In genomic region chrY:19574939-19575338, GRCh38 we compare ENCODE assay signal across 20 cellular contexts.
DNase-seq lines count a peak whose midpoint lies in the region; ATAC-seq and TF ChIP-seq lines count a peak whose summit lies in the region.
"Had no signal": no experiment of that assay in that cellular context is flagged by ENCODE, and none has a peak within 500 bp of the region (broad histone marks: within the 10 kb centered on the region; RNA-seq: fewer than 3 reads in every experiment).

No MANE protein-coding gene starts in this region.

- CTCF ChIA-PET in activated naive CD4-positive, alpha-beta T cell treated with anti-CD3 and anti-CD28 coated beads for 36 hours (lab: Charles Lee) = no interaction called here
- CTCF ChIA-PET in SK-N-SH (lab: Yijun Ruan, JAX) = no interaction called here

- peaks cover 58% of the 10 kb centered on the region for H3K4me1 Mint-ChIP-seq in activated naive CD4-positive, alpha-beta T cell treated with anti-CD3 and anti-CD28 coated beads for 36 hours (ENCODE audit: low read depth)

- H3K27me3 Mint-ChIP-seq in activated naive CD4-positive, alpha-beta T cell treated with anti-CD3 and anti-CD28 coated beads for 36 hours (ENCODE audit: low read depth) = no peaks in the 10 kb centered on the region

- H3K4me3 ChIP-seq in smooth muscle cell = no peak overlapping the region
- no peak overlapping the region for H3K4me3 ChIP-seq in SK-N-SH (ENCODE audit: low read depth in 2 of 2, low read length in 1 of 2)
- H3K4me3 ChIP-seq: BLaER1 treated with 17β-estradiol and CSF1 and Interleukin-3, amounts not matched to agents 10 nM and 100 nM; MG63; Peyer's patch had no signal

- no peak for TF ChIP-seq EP300 in SK-N-SH (IDR thresholded peaks at IDR 0.05; ENCODE audit: borderline replicate concordance in 1 of 2, low read depth in 1 of 2, low read length in 1 of 2)

- H2AFZ ChIP-seq in smooth muscle cell (ENCODE audit: low read depth) (no peak overlapping the region), SK-N-SH (ENCODE audit: low read depth) (no peak overlapping the region)

- ATAC-seq in HG02610 (IDR thresholded peaks at IDR 0.05; ENCODE audit: unreplicated experiment) (peak; percentile 56), HG03457 (IDR thresholded peaks at IDR 0.05; ENCODE audit: unreplicated experiment) (peak; percentile 36), HG03025 (IDR thresholded peaks at IDR 0.05; ENCODE audit: low FRiP score, unreplicated experiment) (no peak)
- peak; percentile 20 for ATAC-seq in stimulated activated naive CD8-positive, alpha-beta T cell treated with anti-CD3 and anti-CD28 coated beads, Interleukin-15, Interleukin-2, amounts not matched to agents 100 U/mL and 50 U/mL, for 24 hours

- intact Hi-C loops in activated naive CD4-positive, alpha-beta T cell treated with anti-CD3 and anti-CD28 coated beads for 36 hours (cut with micrococcal nuclease) = no loop called here

- H3K36me3 Mint-ChIP-seq in activated naive CD4-positive, alpha-beta T cell treated with anti-CD3 and anti-CD28 coated beads for 36 hours (ENCODE audit: low read depth) = peaks cover 17% of the 10 kb centered on the region

- H3K9ac ChIP-seq in smooth muscle cell (ENCODE audit: low read depth) (no peak overlapping the region), SK-N-SH (no peak overlapping the region)
- H3K9ac ChIP-seq: BLaER1 treated with 17β-estradiol and CSF1 and Interleukin-3, amounts not matched to agents 10 nM and 100 nM; KMS-11 had no signal

- DNase-seq in activated naive CD4-positive, alpha-beta T cell treated with anti-CD3 and anti-CD28 coated beads for 36 hours = no peak
- no peak for DNase-seq in activated naive CD4-positive, alpha-beta T cell treated with Interleukin-2 at 50 U/mL for 16 hours
- no peak for DNase-seq in stimulated activated naive CD8-positive, alpha-beta T cell treated with anti-CD3 and anti-CD28 coated beads, Interleukin-15, Interleukin-2, amounts not matched to agents 100 U/mL and 50 U/mL, for 24 hours
- DNase-seq in smooth muscle cell (lab: John Stamatoyannopoulos, UW; ENCODE audit: unreplicated experiment) (no peak), SK-N-SH (no peak)
- DNase-seq: DMS 273 treated with DMSO at 0.1 percent for 48 hours, HCEC 1CT, MG63, NCI-H1105, NCI-H1930, NCI-H2171, NCI-H446 treated with DMSO at 0.1 percent for 48 hours, NCI-H774, Peyer's patch, SHP77 had no signal

- H3F3A ChIP-seq in smooth muscle cell (ENCODE audit: low read depth) (no peaks in the 10 kb centered on the region), SK-N-SH (replicated peaks; ENCODE audit: insufficient read depth) (no peaks in the 10 kb centered on the region)

- H3K4me3 Mint-ChIP-seq in activated naive CD4-positive, alpha-beta T cell treated with anti-CD3 and anti-CD28 coated beads for 36 hours = no peak overlapping the region

- H3K4me1 ChIP-seq in smooth muscle cell (ENCODE audit: low read depth) (no peaks in the 10 kb centered on the region), SK-N-SH (ENCODE audit: control insufficient read depth in 1 of 2, insufficient read depth in 2 of 2, low read depth in 1 of 2, low read length in 1 of 2) (no peaks in the 10 kb centered on the region)
- H3K4me1 ChIP-seq: BLaER1 treated with 17β-estradiol and CSF1 and Interleukin-3, amounts not matched to agents 10 nM and 100 nM; Peyer's patch had no signal

- no peaks in the 10 kb centered on the region for H4K20me1 ChIP-seq in smooth muscle cell (ENCODE audit: low read depth)
- no peaks in the 10 kb centered on the region for H4K20me1 ChIP-seq in SK-N-SH (ENCODE audit: insufficient read depth)
- H4K20me1 ChIP-seq: BLaER1 treated with 17β-estradiol and CSF1 and Interleukin-3, amounts not matched to agents 10 nM and 100 nM had no signal

- H3K4me2 ChIP-seq in smooth muscle cell (no peak overlapping the region), SK-N-SH (no peak overlapping the region)
- H3K4me2 ChIP-seq: BLaER1 treated with 17β-estradiol and CSF1 and Interleukin-3, amounts not matched to agents 10 nM and 100 nM; KMS-11 had no signal

- no peaks in the 10 kb centered on the region for H3K9me3 Mint-ChIP-seq in activated naive CD4-positive, alpha-beta T cell treated with anti-CD3 and anti-CD28 coated beads for 36 hours

- no peaks in the 10 kb centered on the region for H3K9me3 ChIP-seq in smooth muscle cell (replicated peaks; ENCODE audit: low read depth)
- H3K9me3 ChIP-seq in SK-N-SH = no peaks in the 10 kb centered on the region
- H3K9me3 ChIP-seq: BLaER1 treated with 17β-estradiol and CSF1 and Interleukin-3, amounts not matched to agents 10 nM and 100 nM; MG63; Peyer's patch had no signal

- H3K79me2 ChIP-seq in smooth muscle cell (ENCODE audit: low read depth) (no peaks in the 10 kb centered on the region), SK-N-SH (ENCODE audit: insufficient read depth) (no peaks in the 10 kb centered on the region)

- TF ChIP-seq CTCF in smooth muscle cell (IDR thresholded peaks at IDR 0.05; ENCODE audit: borderline replicate concordance, insufficient read depth, poor library complexity, severe bottlenecking) (no peak), SK-N-SH (IDR thresholded peaks at IDR 0.05) (no peak)

- H3K9me2 ChIP-seq in SK-N-SH = no peaks in the 10 kb centered on the region

- H3K36me3 ChIP-seq in smooth muscle cell (ENCODE audit: low read depth) (no peaks in the 10 kb centered on the region), SK-N-SH (replicated peaks in 1 of 2; ENCODE audit: control insufficient read depth in 1 of 2, insufficient read depth in 2 of 2, low read length in 1 of 2) (no peaks in the 10 kb centered on the region)
- H3K36me3 ChIP-seq: BLaER1 treated with 17β-estradiol and CSF1 and Interleukin-3, amounts not matched to agents 10 nM and 100 nM; Peyer's patch had no signal

- no peaks in the 10 kb centered on the region for H3K27me3 ChIP-seq in smooth muscle cell (ENCODE audit: low read depth)
- no peaks in the 10 kb centered on the region for H3K27me3 ChIP-seq in SK-N-SH (ENCODE audit: insufficient read depth)
- H3K27me3 ChIP-seq: BLaER1 treated with 17β-estradiol and CSF1 and Interleukin-3, amounts not matched to agents 10 nM and 100 nM; MG63; Peyer's patch had no signal

- H3K27ac ChIP-seq in smooth muscle cell (ENCODE audit: low read depth) (no peak overlapping the region), SK-N-SH (ENCODE audit: low read depth in 2 of 2, low read length in 1 of 2) (no peak overlapping the region)
- H3K27ac ChIP-seq: BLaER1 treated with 17β-estradiol and CSF1 and Interleukin-3, amounts not matched to agents 10 nM and 100 nM; KMS-11; Peyer's patch had no signal

- no peak for TF ChIP-seq RAD21 in SK-N-SH (IDR thresholded peaks at IDR 0.05; ENCODE audit: low read length)

- POLR2A ChIA-PET in SK-N-SH (lab: Yijun Ruan, JAX) = no interaction called here

- peak overlapping the region; percentile 30 for H3K27ac Mint-ChIP-seq in activated naive CD4-positive, alpha-beta T cell treated with anti-CD3 and anti-CD28 coated beads for 36 hours

TF ChIP-seq in SK-N-SH, 30 proteins besides CTCF, POLR2A, EP300 and RAD21:
- no peak for TF ChIP-seq IRF3 (IDR thresholded peaks at IDR 0.05; ENCODE audit: low read depth, low read length)
- TF ChIP-seq SIN3A (IDR thresholded peaks at IDR 0.05; ENCODE audit: borderline replicate concordance, low read depth, low read length) = no peak
- no peak for TF ChIP-seq FOXM1 (IDR thresholded peaks at IDR 0.05; ENCODE audit: low read depth)
- no peak for TF ChIP-seq TCF12 (IDR thresholded peaks at IDR 0.05)
- no peak for TF ChIP-seq MAX (IDR thresholded peaks at IDR 0.05; ENCODE audit: low read depth)
- TF ChIP-seq GABPA (IDR thresholded peaks at IDR 0.05; ENCODE audit: low read depth) = no peak
- TF ChIP-seq POLR2AphosphoS5 (IDR thresholded peaks at IDR 0.05; ENCODE audit: low read depth, low read length) = no peak
- TF ChIP-seq NRF1 (IDR thresholded peaks at IDR 0.05; ENCODE audit: low read depth, low read length) = no peak
